In genomic region chr1:246152986-246153431, GRCh38 we compare ENCODE assay signal across 1 cellular context.
TF ChIP-seq lines count a peak whose summit lies in the region.

No MANE protein-coding gene starts in this region.

TF ChIP-seq in K562, 482 proteins besides CTCF, POLR2A, EP300 and RAD21 (continued from another document and continues in another):
- TF ChIP-seq, protein P1, sequence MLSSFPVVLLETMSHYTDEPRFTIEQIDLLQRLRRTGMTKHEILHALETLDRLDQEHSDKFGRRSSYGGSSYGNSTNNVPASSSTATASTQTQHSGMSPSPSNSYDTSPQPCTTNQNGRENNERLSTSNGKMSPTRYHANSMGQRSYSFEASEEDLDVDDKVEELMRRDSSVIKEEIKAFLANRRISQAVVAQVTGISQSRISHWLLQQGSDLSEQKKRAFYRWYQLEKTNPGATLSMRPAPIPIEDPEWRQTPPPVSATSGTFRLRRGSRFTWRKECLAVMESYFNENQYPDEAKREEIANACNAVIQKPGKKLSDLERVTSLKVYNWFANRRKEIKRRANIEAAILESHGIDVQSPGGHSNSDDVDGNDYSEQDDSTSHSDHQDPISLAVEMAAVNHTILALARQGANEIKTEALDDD (IDR thresholded peaks at IDR 0.05) = peak; percentile 61
- TF ChIP-seq FOSL1 (tag; conservative IDR thresholded peaks at IDR 0.05) = no peak; the same call in 1 of the 2 replicates
- TF ChIP-seq HDAC8 (tag; IDR thresholded peaks at IDR 0.05) = no peak
- TF ChIP-seq PTRF (tag; IDR thresholded peaks at IDR 0.05) = peak; percentile 27; the same call in 1 of the 2 replicates
- TF ChIP-seq ESRRB (CRISPR knock-in tag; IDR thresholded peaks at IDR 0.05; ENCODE audit: borderline replicate concordance) = 0 out of 2 replicates have a peak, but pooled peaks have one; percentile 25
- no peak for TF ChIP-seq IRF2 (CRISPR knock-in tag; IDR thresholded peaks at IDR 0.05)
- no peak for TF ChIP-seq ZSCAN32 (CRISPR knock-in tag; IDR thresholded peaks at IDR 0.05)
- peak; percentile 64; the same call in 1 of the 2 replicates for TF ChIP-seq JUND (IDR thresholded peaks at IDR 0.05; ENCODE audit: borderline replicate concordance, low read depth, low read length)
- peak; percentile 64; the same call in 2 of the 3 replicates for TF ChIP-seq JUND (tag; IDR thresholded peaks at IDR 0.05; ENCODE audit: borderline replicate concordance, low read depth, low read length)
- no peak for TF ChIP-seq ZNF77 (CRISPR knock-in tag; IDR thresholded peaks at IDR 0.05)
- no peak for TF ChIP-seq FOXM1 (IDR thresholded peaks at IDR 0.05; ENCODE audit: low read depth)
- TF ChIP-seq FOXM1 (CRISPR knock-in tag; IDR thresholded peaks at IDR 0.05; ENCODE audit: low read depth) = no peak
- TF ChIP-seq, protein P2, sequence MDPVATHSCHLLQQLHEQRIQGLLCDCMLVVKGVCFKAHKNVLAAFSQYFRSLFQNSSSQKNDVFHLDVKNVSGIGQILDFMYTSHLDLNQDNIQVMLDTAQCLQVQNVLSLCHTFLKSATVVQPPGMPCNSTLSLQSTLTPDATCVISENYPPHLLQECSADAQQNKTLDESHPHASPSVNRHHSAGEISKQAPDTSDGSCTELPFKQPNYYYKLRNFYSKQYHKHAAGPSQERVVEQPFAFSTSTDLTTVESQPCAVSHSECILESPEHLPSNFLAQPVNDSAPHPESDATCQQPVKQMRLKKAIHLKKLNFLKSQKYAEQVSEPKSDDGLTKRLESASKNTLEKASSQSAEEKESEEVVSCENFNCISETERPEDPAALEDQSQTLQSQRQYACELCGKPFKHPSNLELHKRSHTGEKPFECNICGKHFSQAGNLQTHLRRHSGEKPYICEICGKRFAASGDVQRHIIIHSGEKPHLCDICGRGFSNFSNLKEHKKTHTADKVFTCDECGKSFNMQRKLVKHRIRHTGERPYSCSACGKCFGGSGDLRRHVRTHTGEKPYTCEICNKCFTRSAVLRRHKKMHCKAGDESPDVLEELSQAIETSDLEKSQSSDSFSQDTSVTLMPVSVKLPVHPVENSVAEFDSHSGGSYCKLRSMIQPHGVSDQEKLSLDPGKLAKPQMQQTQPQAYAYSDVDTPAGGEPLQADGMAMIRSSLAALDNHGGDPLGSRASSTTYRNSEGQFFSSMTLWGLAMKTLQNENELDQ (CRISPR knock-in tag; IDR thresholded peaks at IDR 0.05; ENCODE audit: borderline replicate concordance) = no peak
- TF ChIP-seq PRDM10 (IDR thresholded peaks at IDR 0.05; ENCODE audit: partially characterized antibody) = peak; percentile 62
- TF ChIP-seq NCOA2 (IDR thresholded peaks at IDR 0.05; ENCODE audit: partially characterized antibody in 2 of 2) = peak in 1 of 2 experiments; percentile 35
- TF ChIP-seq, protein P3, sequence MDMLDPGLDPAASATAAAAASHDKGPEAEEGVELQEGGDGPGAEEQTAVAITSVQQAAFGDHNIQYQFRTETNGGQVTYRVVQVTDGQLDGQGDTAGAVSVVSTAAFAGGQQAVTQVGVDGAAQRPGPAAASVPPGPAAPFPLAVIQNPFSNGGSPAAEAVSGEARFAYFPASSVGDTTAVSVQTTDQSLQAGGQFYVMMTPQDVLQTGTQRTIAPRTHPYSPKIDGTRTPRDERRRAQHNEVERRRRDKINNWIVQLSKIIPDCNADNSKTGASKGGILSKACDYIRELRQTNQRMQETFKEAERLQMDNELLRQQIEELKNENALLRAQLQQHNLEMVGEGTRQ (CRISPR knock-in tag; IDR thresholded peaks at IDR 0.05) = no peak; the same call in 1 of the 2 replicates
- TF ChIP-seq, protein P4, sequence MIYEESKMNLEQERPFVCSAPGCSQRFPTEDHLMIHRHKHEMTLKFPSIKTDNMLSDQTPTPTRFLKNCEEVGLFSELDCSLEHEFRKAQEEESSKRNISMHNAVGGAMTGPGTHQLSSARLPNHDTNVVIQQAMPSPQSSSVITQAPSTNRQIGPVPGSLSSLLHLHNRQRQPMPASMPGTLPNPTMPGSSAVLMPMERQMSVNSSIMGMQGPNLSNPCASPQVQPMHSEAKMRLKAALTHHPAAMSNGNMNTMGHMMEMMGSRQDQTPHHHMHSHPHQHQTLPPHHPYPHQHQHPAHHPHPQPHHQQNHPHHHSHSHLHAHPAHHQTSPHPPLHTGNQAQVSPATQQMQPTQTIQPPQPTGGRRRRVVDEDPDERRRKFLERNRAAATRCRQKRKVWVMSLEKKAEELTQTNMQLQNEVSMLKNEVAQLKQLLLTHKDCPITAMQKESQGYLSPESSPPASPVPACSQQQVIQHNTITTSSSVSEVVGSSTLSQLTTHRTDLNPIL (CRISPR knock-in tag; IDR thresholded peaks at IDR 0.05) = no peak
- TF ChIP-seq ZNF764 (CRISPR knock-in tag; IDR thresholded peaks at IDR 0.05; ENCODE audit: low read depth) = no peak
- no peak for TF ChIP-seq TFAP4 (CRISPR knock-in tag; IDR thresholded peaks at IDR 0.05; ENCODE audit: borderline replicate concordance)
- TF ChIP-seq ZNF239 (CRISPR knock-in tag; IDR thresholded peaks at IDR 0.05) = no peak
- no peak for TF ChIP-seq ZBTB17 (CRISPR knock-in tag; IDR thresholded peaks at IDR 0.05)
- peak; percentile 87 for TF ChIP-seq SMARCE1 (IDR thresholded peaks at IDR 0.05)
- TF ChIP-seq, protein P5, sequence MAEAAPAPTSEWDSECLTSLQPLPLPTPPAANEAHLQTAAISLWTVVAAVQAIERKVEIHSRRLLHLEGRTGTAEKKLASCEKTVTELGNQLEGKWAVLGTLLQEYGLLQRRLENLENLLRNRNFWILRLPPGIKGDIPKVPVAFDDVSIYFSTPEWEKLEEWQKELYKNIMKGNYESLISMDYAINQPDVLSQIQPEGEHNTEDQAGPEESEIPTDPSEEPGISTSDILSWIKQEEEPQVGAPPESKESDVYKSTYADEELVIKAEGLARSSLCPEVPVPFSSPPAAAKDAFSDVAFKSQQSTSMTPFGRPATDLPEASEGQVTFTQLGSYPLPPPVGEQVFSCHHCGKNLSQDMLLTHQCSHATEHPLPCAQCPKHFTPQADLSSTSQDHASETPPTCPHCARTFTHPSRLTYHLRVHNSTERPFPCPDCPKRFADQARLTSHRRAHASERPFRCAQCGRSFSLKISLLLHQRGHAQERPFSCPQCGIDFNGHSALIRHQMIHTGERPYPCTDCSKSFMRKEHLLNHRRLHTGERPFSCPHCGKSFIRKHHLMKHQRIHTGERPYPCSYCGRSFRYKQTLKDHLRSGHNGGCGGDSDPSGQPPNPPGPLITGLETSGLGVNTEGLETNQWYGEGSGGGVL (CRISPR knock-in tag; IDR thresholded peaks at IDR 0.05) = no peak
- TF ChIP-seq MXI1 (IDR thresholded peaks at IDR 0.05; ENCODE audit: low read depth, low read length) = no peak
- no peak for TF ChIP-seq PRMT5 (CRISPR knock-in tag; IDR thresholded peaks at IDR 0.05)
- TF ChIP-seq KDM2B (CRISPR knock-in tag; IDR thresholded peaks at IDR 0.05) = no peak
- TF ChIP-seq KLF16 (IDR thresholded peaks at IDR 0.05) = peak; percentile 48; the same call in 1 of the 2 replicates
- TF ChIP-seq, protein P6, sequence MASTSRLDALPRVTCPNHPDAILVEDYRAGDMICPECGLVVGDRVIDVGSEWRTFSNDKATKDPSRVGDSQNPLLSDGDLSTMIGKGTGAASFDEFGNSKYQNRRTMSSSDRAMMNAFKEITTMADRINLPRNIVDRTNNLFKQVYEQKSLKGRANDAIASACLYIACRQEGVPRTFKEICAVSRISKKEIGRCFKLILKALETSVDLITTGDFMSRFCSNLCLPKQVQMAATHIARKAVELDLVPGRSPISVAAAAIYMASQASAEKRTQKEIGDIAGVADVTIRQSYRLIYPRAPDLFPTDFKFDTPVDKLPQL (IDR thresholded peaks at IDR 0.05; ENCODE audit: extremely low read depth, insufficient read length) = no peak
- TF ChIP-seq, protein P7, sequence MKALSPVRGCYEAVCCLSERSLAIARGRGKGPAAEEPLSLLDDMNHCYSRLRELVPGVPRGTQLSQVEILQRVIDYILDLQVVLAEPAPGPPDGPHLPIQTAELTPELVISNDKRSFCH (CRISPR knock-in tag; IDR thresholded peaks at IDR 0.05) = no peak
- TF ChIP-seq, protein P7 (tag; IDR thresholded peaks at IDR 0.05) = peak; percentile 1; the same call in 1 of the 2 replicates
- TF ChIP-seq, protein P8, sequence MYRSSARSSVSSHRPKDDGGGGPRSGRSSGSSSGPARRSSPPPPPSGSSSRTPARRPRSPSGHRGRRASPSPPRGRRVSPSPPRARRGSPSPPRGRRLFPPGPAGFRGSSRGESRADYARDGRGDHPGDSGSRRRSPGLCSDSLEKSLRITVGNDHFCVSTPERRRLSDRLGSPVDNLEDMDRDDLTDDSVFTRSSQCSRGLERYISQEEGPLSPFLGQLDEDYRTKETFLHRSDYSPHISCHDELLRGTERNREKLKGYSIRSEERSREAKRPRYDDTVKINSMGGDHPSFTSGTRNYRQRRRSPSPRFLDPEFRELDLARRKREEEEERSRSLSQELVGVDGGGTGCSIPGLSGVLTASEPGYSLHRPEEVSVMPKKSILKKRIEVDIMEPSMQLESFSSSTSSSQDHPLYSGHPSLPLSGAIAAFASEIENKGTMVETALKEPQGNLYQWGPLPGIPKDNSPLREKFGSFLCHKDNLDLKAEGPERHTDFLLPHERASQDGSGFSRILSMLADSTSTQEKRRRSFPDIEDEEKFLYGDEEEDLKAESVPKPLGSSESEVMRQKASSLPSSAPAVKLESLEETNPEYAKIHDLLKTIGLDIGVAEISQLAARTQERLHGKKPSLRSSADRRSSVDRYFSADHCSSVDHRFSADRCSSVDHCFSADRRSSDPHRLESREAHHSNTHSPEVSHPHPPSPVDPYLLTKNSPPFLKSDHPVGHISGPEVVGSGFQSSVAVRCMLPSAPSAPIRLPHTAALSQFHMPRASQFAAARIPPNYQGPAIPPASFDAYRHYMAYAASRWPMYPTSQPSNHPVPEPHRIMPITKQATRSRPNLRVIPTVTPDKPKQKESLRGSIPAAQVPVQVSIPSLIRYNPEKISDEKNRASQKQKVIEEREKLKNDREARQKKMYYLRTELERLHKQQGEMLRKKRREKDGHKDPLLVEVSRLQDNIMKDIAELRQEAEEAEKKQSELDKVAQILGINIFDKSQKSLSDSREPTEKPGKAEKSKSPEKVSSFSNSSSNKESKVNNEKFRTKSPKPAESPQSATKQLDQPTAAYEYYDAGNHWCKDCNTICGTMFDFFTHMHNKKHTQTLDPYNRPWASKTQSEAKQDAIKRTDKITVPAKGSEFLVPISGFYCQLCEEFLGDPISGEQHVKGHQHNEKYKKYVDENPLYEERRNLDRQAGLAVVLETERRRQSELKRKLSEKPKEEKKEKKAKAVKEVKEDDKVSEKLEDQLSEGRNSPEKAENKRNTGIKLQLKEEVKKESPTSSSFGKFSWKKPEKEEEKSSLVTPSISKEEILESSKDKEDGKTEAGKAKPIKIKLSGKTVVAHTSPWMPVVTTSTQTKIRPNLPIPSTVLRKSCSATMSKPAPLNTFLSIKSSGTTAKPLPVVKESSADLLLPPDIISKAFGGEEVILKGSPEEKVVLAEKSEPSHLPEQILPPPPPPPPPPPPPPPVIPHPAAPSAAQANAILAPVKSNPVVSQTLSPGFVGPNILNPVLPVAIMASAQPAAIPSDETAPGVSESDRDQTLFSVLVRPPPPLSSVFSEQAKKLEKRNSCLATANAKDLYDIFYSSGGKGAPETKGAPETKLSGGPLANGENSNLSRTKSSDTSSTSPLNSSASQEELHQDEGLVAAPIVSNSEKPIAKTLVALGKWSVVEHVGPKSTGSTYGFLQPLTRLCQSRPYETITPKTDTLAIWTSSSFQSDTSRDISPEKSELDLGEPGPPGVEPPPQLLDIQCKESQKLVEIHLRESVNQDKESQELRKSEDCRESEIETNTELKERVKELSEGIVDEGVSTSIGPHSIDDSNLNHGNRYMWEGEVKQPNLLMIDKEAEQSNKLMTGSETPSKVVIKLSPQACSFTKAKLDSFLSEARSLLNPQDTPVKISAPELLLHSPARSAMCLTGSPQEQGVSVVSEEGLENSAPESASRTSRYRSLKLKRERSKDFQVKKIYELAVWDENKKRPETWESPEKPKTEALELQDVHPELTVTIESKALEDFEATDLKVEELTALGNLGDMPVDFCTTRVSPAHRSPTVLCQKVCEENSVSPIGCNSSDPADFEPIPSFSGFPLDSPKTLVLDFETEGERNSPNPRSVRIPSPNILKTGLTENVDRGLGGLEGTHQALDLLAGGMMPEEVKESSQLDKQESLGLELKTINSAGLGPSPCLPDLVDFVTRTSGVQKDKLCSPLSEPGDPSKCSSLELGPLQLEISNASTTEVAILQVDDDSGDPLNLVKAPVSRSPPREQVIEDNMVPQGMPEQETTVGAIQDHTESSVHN (IDR thresholded peaks at IDR 0.05; ENCODE audit: borderline replicate concordance in 1 of 2, low read depth in 1 of 2) = 0 out of 4 replicates have a peak, but pooled peaks of 1 of the 2 experiments have one; percentile 25
